12 cellular contexts compared by ENCODE assay signal in the genomic region with DNA sequence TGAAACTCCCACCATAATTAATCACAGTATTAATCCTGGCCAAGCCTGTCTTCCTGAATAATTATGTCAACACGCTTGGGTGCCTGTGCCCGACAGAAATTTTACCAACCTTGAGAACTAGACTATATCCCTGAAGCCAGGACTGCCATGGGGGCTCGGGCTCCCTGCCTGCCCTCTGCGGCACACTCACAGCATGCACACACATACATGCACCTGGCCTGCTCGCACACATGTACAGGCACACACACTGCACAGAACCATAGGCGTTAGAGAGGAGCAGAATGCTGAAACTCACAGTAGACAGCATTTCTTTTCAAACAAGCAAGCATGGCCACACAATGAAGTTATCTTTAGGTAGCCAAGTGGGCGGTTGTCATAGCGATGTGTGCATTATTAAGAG.
DNase-seq lines count a peak whose midpoint lies in the region; ATAC-seq and TF ChIP-seq lines count a peak whose summit lies in the region.
"Had no signal": no experiment of that assay in that cellular context is flagged by ENCODE, and none has a peak within 500 bp of the region (broad histone marks: within the 10 kb centered on the region; RNA-seq: fewer than 3 reads in every experiment).

No MANE protein-coding gene starts in this region.

- intact Hi-C loops in cardiac septum (cut with DNase I) (no loop called here), spleen (cut with DNase I; ENCODE audit: low total_unique reads) (no loop called here)

- H3K4me3 ChIP-seq in cardiac muscle cell: peak overlapping the region; percentile 22
- peak overlapping the region in 2 of 8 donors; percentile 10 to 24 for H3K4me3 ChIP-seq in spleen

- WGBS in spleen, 5 donors: 76 to 83% (median 77%) methylated on average over 8 of the region's 8 CpGs

- H3K9me3 ChIP-seq in cardiac muscle cell (ENCODE audit: low read depth) (no peaks in the 10 kb centered on the region), spleen (no peaks in the 10 kb centered on the region)

- peaks cover 13% of the 10 kb centered on the region for H3K27me3 Mint-ChIP-seq in memory B cell

- peaks cover 3% of the 10 kb centered on the region for H3K36me3 Mint-ChIP-seq in memory B cell

- H3K9me3 Mint-ChIP-seq in memory B cell: no peaks in the 10 kb centered on the region

- peaks cover 29% of the 10 kb centered on the region for H3K4me1 Mint-ChIP-seq in memory B cell
- H3K4me1 Mint-ChIP-seq: activated CD4-positive, alpha-beta T cell treated with anti-CD3 and anti-CD28 coated beads for 36 hours had no signal

- TF ChIP-seq CTCF in cardiac muscle cell (IDR thresholded peaks at IDR 0.05; ENCODE audit: low read depth, low read length): no peak
- no peak for TF ChIP-seq CTCF in spleen (IDR thresholded peaks at IDR 0.05 in 8 of 11, conservative IDR thresholded peaks at IDR 0.05 in 3 of 11)

- no peak overlapping the region for H3K27ac Mint-ChIP-seq in memory B cell
- H3K27ac Mint-ChIP-seq: activated CD4-positive, alpha-beta T cell treated with anti-CD3 and anti-CD28 coated beads for 36 hours had no signal

- H3K27ac ChIP-seq in cardiac muscle cell (no peak overlapping the region), spleen (no peak overlapping the region)

- H3K4me3 Mint-ChIP-seq in memory B cell: peak overlapping the region; percentile 46
- H3K4me3 Mint-ChIP-seq: activated CD4-positive, alpha-beta T cell treated with anti-CD3 and anti-CD28 coated beads for 36 hours had no signal

- ATAC-seq in memory B cell (ENCODE audit: low read depth) (no peak), HG02763 (IDR thresholded peaks at IDR 0.05; ENCODE audit: unreplicated experiment) (no peak)
- ATAC-seq: activated CD4-positive, alpha-beta T cell treated with anti-CD3 and anti-CD28 coated beads for 36 hours had no signal

- H3K27me3 ChIP-seq in cardiac muscle cell: no peaks in the 10 kb centered on the region
- H3K27me3 ChIP-seq in spleen (replicated peaks in 1 of 7): peaks cover 0 to 38% (median 11%) of the 10 kb centered on the region in 7 donors

- TF ChIP-seq POLR2A in spleen (IDR thresholded peaks at IDR 0.05): no peak

- H3K4me1 ChIP-seq in cardiac muscle cell (ENCODE audit: low read depth) (peaks cover 18% of the 10 kb centered on the region), spleen (peaks cover 0 to 10% (median 3%) of the 10 kb centered on the region in 6 donors)

- DNase-seq in cardiac muscle cell (ENCODE audit: low read depth in 1 of 2, low spot score in 1 of 2) (peak in 1 of 2 donors; percentile 19), cardiac septum (ENCODE audit: low spot score) (no peak), cerebellum (ENCODE audit: low spot score) (peak; percentile 59), memory B cell (ENCODE audit: low spot score in 2 of 2) (no peak), spleen (no peak), kidney tubule cell (ENCODE audit: low spot score) (no peak), COR-L47 (lab: John Stamatoyannopoulos, UW) (no peak)
- DNase-seq: activated CD4-positive, alpha-beta T cell treated with anti-CD3 and anti-CD28 coated beads for 36 hours; AML-193; EL; stimulated activated CD4-positive, alpha-beta T cell treated with anti-CD3 and anti-CD28 coated beads, Interleukin-15, amount 100 ng/mL, for 24 hours had no signal

- H3K36me3 ChIP-seq in cardiac muscle cell (no peaks in the 10 kb centered on the region), spleen (no peaks in the 10 kb centered on the region)
